12 cellular contexts compared by ENCODE assay signal in genomic region chr16:1992475-1993292, GRCh38. TPM values are rescaled to one million over a fixed set of nuclear protein-coding genes. Genes with fewer than 3 reads are reported as not detected.
DNase-seq lines count a peak whose midpoint lies in the region; ATAC-seq and TF ChIP-seq lines count a peak whose summit lies in the region.
"Had no signal": no experiment of that assay in that cellular context is flagged by ENCODE, and none has a peak within 500 bp of the region (broad histone marks: within the 10 kb centered on the region; RNA-seq: fewer than 3 reads in every experiment).

No MANE protein-coding gene starts in this region.

- peaks cover 20% of the 10 kb centered on the region for H3K4me1 ChIP-seq in CD4-positive, CD25-positive, alpha-beta regulatory T cell (ENCODE audit: control insufficient read depth, insufficient read depth, low read length, poor library complexity, severe bottlenecking)
- peaks cover 3% of the 10 kb centered on the region for H3K4me1 ChIP-seq in rectal smooth muscle tissue (ENCODE audit: control insufficient read depth, insufficient read depth, low read length)

- peak overlapping the region in 2 of 4 donors; percentile 15 to 85 for H3K4me3 Mint-ChIP-seq in CD4-positive, CD25-positive, alpha-beta regulatory T cell

- H3K36me3 ChIP-seq in CD4-positive, CD25-positive, alpha-beta regulatory T cell (ENCODE audit: control insufficient read depth, insufficient read depth, low read length), result no peaks in the 10 kb centered on the region
- no peaks in the 10 kb centered on the region for H3K36me3 ChIP-seq in rectal smooth muscle tissue (ENCODE audit: control insufficient read depth, insufficient read depth, low read length)

- peaks cover 0 to 29% (median 11%) of the 10 kb centered on the region in 4 donors for H3K4me1 Mint-ChIP-seq in CD4-positive, CD25-positive, alpha-beta regulatory T cell

- H3K9me3 Mint-ChIP-seq in CD4-positive, CD25-positive, alpha-beta regulatory T cell, result peaks cover 0 to 2% (median 0%) of the 10 kb centered on the region in 7 donors
- H3K9me3 Mint-ChIP-seq: activated B cell treated with CpG ODN at 0.5 μM for 24 hours had no signal

- ATAC-seq in CD4-positive, CD25-positive, alpha-beta regulatory T cell (ENCODE audit: low read depth in 2 of 2), result no peak
- ATAC-seq in GM19395 (IDR thresholded peaks at IDR 0.05; ENCODE audit: unreplicated experiment), result no peak

- no peak for TF ChIP-seq RAD21 in Ishikawa (IDR thresholded peaks at IDR 0.05; ENCODE audit: low read depth)

- H3K27me3 Mint-ChIP-seq in CD4-positive, CD25-positive, alpha-beta regulatory T cell, result peaks cover 17% of the 10 kb centered on the region
- H3K27me3 Mint-ChIP-seq: activated B cell treated with CpG ODN at 0.5 μM for 24 hours had no signal

- TF ChIP-seq CTCF in fibroblast of the aortic adventitia (IDR thresholded peaks at IDR 0.05; ENCODE audit: insufficient read depth, low read length), result no peak

- peaks cover 6% of the 10 kb centered on the region for H3K27me3 ChIP-seq in CD4-positive, CD25-positive, alpha-beta regulatory T cell (ENCODE audit: control insufficient read depth, insufficient read depth, low read length)
- peaks cover 24% of the 10 kb centered on the region for H3K27me3 ChIP-seq in rectal smooth muscle tissue (ENCODE audit: control insufficient read depth, insufficient read depth, low read length)

- no peak overlapping the region for H3K4me3 ChIP-seq in CD4-positive, CD25-positive, alpha-beta regulatory T cell (ENCODE audit: low read depth, low read length)
- H3K4me3 ChIP-seq in fibroblast of the aortic adventitia (ENCODE audit: low read depth, low read length) (peak overlapping the region; percentile 22), rectal smooth muscle tissue (ENCODE audit: low read length) (peak overlapping the region; percentile 8)
- H3K4me3 ChIP-seq: SJSA1 had no signal

- no peaks in the 10 kb centered on the region for H3K9me3 ChIP-seq in CD4-positive, CD25-positive, alpha-beta regulatory T cell (ENCODE audit: control insufficient read depth in 2 of 2, low read length in 2 of 2)
- H3K9me3 ChIP-seq: upper lobe of right lung had no signal

- peaks cover 4% of the 10 kb centered on the region for H3K36me3 Mint-ChIP-seq in CD4-positive, CD25-positive, alpha-beta regulatory T cell

- no peak overlapping the region for H3K9ac ChIP-seq in rectal smooth muscle tissue (ENCODE audit: low read length)

- peak overlapping the region in 1 of 3 donors; percentile 47 for H3K27ac Mint-ChIP-seq in CD4-positive, CD25-positive, alpha-beta regulatory T cell

- DNase-seq in CD4-positive, CD25-positive, alpha-beta regulatory T cell, result no peak
- no peak for DNase-seq in fibroblast of the aortic adventitia (ENCODE audit: low read depth)
- DNase-seq in NCI-H1417 (lab: John Stamatoyannopoulos, UW), result no peak
- no peak for DNase-seq in stimulated activated CD4-positive, alpha-beta T cell treated with anti-CD3 and anti-CD28 coated beads, Interleukin-2, amount 100 ng/mL, for 24 hours
- DNase-seq in activated CD4-positive, alpha-beta T cell treated with anti-CD3 and anti-CD28 coated beads for 1 hour, result no peak

- TF ChIP-seq EP300 in Ishikawa (IDR thresholded peaks at IDR 0.05; ENCODE audit: borderline replicate concordance), result no peak

- peak overlapping the region; percentile 77 for H3K27ac ChIP-seq in CD4-positive, CD25-positive, alpha-beta regulatory T cell (ENCODE audit: insufficient read depth, low read length, poor library complexity, severe bottlenecking)
- no peak overlapping the region for H3K27ac ChIP-seq in rectal smooth muscle tissue (ENCODE audit: low read depth, low read length)
- H3K27ac ChIP-seq: SJSA1 had no signal

TF ChIP-seq in Ishikawa, 13 proteins besides CTCF, POLR2A, EP300 and RAD21:
- TF ChIP-seq NFIC (IDR thresholded peaks at IDR 0.05) (no peak), TAF1 (IDR thresholded peaks at IDR 0.05; ENCODE audit: low read depth) (no peak), CEBPB (IDR thresholded peaks at IDR 0.05) (no peak), FOXM1 (IDR thresholded peaks at IDR 0.05; ENCODE audit: borderline replicate concordance, low read depth) (no peak)
- TF ChIP-seq, protein P1, sequence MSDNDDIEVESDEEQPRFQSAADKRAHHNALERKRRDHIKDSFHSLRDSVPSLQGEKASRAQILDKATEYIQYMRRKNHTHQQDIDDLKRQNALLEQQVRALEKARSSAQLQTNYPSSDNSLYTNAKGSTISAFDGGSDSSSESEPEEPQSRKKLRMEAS (IDR thresholded peaks at IDR 0.05), result peak; percentile 93

RNA-seq across cellular contexts. Expression of gene SYNGR3, which starts 2.9 kb away (rescaled TPM):
- 3.2 TPM for total RNA-seq in CD4-positive, CD25-positive, alpha-beta regulatory T cell
- polyA plus RNA-seq in CD4-positive, CD25-positive, alpha-beta regulatory T cell, result 1 to 10 TPM in 2 of 4 donors, under 1 TPM in 1, not detected in 1; 0.82 to 1.8 (median 1.1) TPM
- total RNA-seq in fibroblast of the aortic adventitia (ENCODE audit: low replicate concordance), result 0.98 and 1.4 TPM in 2 replicates

RNA-seq across cellular contexts. Expression of gene GFER, which starts 8.7 kb away (rescaled TPM):
- total RNA-seq in CD4-positive, CD25-positive, alpha-beta regulatory T cell, result 18.4 TPM
- polyA plus RNA-seq in CD4-positive, CD25-positive, alpha-beta regulatory T cell, result 10 to 100 TPM; 30.5 to 45.5 (median 36.5) TPM
- 8.6 and 10.5 TPM in 2 replicates for total RNA-seq in fibroblast of the aortic adventitia (ENCODE audit: low replicate concordance)

RNA-seq across cellular contexts. Expression of gene NOXO1, which starts 11.4 kb away (rescaled TPM):
- 0.47 TPM for total RNA-seq in CD4-positive, CD25-positive, alpha-beta regulatory T cell
- under 1 TPM in 2 of 4 donors, not detected in 2; 0.16 to 0.35 TPM for polyA plus RNA-seq in CD4-positive, CD25-positive, alpha-beta regulatory T cell
- not detected in 2 replicates for total RNA-seq in fibroblast of the aortic adventitia (ENCODE audit: low replicate concordance)
- total RNA-seq: posterior vena cava had no signal

RNA-seq across cellular contexts. Expression of gene ZNF598, which starts 16.9 kb away (rescaled TPM):
- total RNA-seq in CD4-positive, CD25-positive, alpha-beta regulatory T cell, result 48.2 TPM
- 1 to 10 TPM; 1.8 to 3.1 (median 2.9) TPM for polyA plus RNA-seq in CD4-positive, CD25-positive, alpha-beta regulatory T cell
- 13.8 and 18.8 TPM in 2 replicates for total RNA-seq in fibroblast of the aortic adventitia (ENCODE audit: low replicate concordance)

RNA-seq across cellular contexts. Expression of gene TBL3, which starts 20.8 kb away (rescaled TPM):
- total RNA-seq in CD4-positive, CD25-positive, alpha-beta regulatory T cell, result 25.3 TPM
- polyA plus RNA-seq in CD4-positive, CD25-positive, alpha-beta regulatory T cell, result 10 to 100 TPM; 48.0 to 60.0 (median 53.9) TPM
- total RNA-seq in fibroblast of the aortic adventitia (ENCODE audit: low replicate concordance), result 22.7 and 31.8 TPM in 2 replicates
